In the genomic region with DNA sequence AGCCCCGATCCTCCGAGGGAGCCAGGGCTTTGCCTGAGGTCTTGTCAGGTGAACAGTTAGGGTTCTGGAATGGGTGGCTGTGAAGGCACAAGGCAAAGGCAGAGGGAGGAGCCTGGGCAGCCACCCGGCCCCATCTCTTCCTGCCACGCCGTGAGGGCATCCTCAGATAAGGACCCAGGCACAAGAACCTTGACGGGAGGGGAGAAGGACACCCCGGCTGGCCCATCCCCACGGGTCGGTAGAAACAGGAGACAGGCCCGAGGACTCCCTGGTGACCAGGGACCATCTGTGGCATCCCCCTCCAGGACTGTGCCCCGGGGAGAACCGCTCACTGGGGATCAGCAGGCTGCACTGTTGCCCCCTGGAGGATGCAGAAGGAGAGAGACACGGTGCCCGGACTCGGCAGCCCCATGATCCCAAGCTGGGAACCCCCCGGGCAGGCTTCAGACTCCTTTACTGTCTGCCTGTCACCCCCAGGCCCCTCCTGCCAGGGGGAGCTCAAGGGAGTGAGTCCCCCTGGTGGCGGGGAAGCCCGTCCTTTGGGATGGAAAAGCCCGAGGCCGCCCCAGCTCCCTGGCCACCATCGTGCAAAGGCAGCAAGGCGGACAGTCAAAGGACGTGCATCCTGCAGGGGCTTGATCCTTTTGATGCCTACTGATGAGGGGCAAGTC, we compare ENCODE assay signal across 8 cellular contexts. TPM values are rescaled to one million over a fixed set of nuclear protein-coding genes. Genes with fewer than 3 reads are reported as not detected.
DNase-seq lines count a peak whose midpoint lies in the region; ATAC-seq, FAIRE-seq and TF ChIP-seq lines count a peak whose summit lies in the region.

No MANE protein-coding gene starts in this region.

- H3K9me1 ChIP-seq in keratinocyte (ENCODE audit: control insufficient read depth, extremely low read depth, insufficient read depth, low read length), result no peaks in the 10 kb centered on the region

- ATAC-seq in HG02571 (IDR thresholded peaks at IDR 0.05; ENCODE audit: unreplicated experiment) (peak; percentile 75), RWPE2 (ENCODE audit: low read depth) (peak; percentile 56)
- peak; percentile 80 for ATAC-seq in activated naive CD8-positive, alpha-beta T cell treated with anti-CD3 and anti-CD28 coated beads, Interleukin-2, amount 10 ng/mL, durations not matched to agents 7 days and 5 days (ENCODE audit: low read depth)

- no peak overlapping the region for H2AFZ ChIP-seq in keratinocyte (ENCODE audit: control insufficient read depth, low read length)

- H3K27me3 ChIP-seq in RWPE2 (ENCODE audit: insufficient read depth, poor library complexity, severe bottlenecking), result no peaks in the 10 kb centered on the region
- peaks cover 6% of the 10 kb centered on the region for H3K27me3 ChIP-seq in keratinocyte (ENCODE audit: control insufficient read depth, extremely low read depth, insufficient read depth, low read length)

- H3K36me3 Mint-ChIP-seq in activated naive CD8-positive, alpha-beta T cell treated with anti-CD3 and anti-CD28 coated beads, Interleukin-2, amount 10 ng/mL, durations not matched to agents 7 days and 5 days, result no peaks in the 10 kb centered on the region

- H3K4me3 ChIP-seq in GM12864 (ENCODE audit: low read depth, low read length) (no peak overlapping the region), RWPE2 (ENCODE audit: severe bottlenecking) (no peak overlapping the region), keratinocyte (ENCODE audit: control insufficient read depth in 2 of 3, extremely low read depth in 1 of 3, insufficient read depth in 2 of 3, low read depth in 1 of 3, low read length in 3 of 3) (no peak overlapping the region)

- H3K79me2 ChIP-seq in keratinocyte (ENCODE audit: control insufficient read depth, insufficient read depth, low read length), result no peaks in the 10 kb centered on the region

- H3K9ac ChIP-seq in keratinocyte (ENCODE audit: control insufficient read depth, extremely low read depth, insufficient read depth, low read length), result no peak overlapping the region

- FAIRE-seq in keratinocyte (lab: Jason Lieb, UNC), result no peak

- DNase-seq in GM12864 (ENCODE audit: low read depth) (no peak), RWPE2 (ENCODE audit: low spot score) (peak; percentile 74), keratinocyte (ENCODE audit: low read depth, low spot score) (no peak), SW 1271 (lab: John Stamatoyannopoulos, UW) (no peak), COLO668 (lab: John Stamatoyannopoulos, UW; ENCODE audit: unreplicated experiment) (no peak)
- DNase-seq in activated naive CD8-positive, alpha-beta T cell treated with anti-CD3 and anti-CD28 coated beads, Interleukin-2, amount 10 ng/mL, durations not matched to agents 7 days and 5 days, result peak; percentile 64
- peak; percentile 12 to 39 (median 36) for DNase-seq in stimulated activated CD4-positive, alpha-beta T cell treated with anti-CD3 and anti-CD28 coated beads, TNF-alpha, amount 100 ng/mL, for 48 hours (ENCODE audit: low read depth in 3 of 3)

- dilution Hi-C loops in keratinocyte (cut with MboI; ENCODE audit: extremely low pct_ligation_motif_present, low sequenced_read_pairs), result no loop called here

- no peak overlapping the region for H3K4me2 ChIP-seq in keratinocyte (ENCODE audit: control insufficient read depth, extremely low read depth, insufficient read depth, low read depth, low read length)

- peaks cover 10% of the 10 kb centered on the region for H3K27me3 Mint-ChIP-seq in activated naive CD8-positive, alpha-beta T cell treated with anti-CD3 and anti-CD28 coated beads, Interleukin-2, amount 10 ng/mL, durations not matched to agents 7 days and 5 days

- POLR2A ChIA-PET in activated naive CD8-positive, alpha-beta T cell treated with anti-CD3 and anti-CD28 coated beads, Interleukin-2, amount 10 ng/mL, durations not matched to agents 7 days and 5 days (lab: Charles Lee), result interaction anchor here (2.0 kb wide), 1 partner anchor 207 kb away, joined by 12 read pairs; a partner anchor contains a TSS

- H3K9me3 ChIP-seq in RWPE2 (ENCODE audit: severe bottlenecking), result no peaks in the 10 kb centered on the region
- H3K9me3 ChIP-seq in keratinocyte (ENCODE audit: control insufficient read depth, low read depth, low read length), result no peaks in the 10 kb centered on the region

- TF ChIP-seq CTCF in GM12864 (IDR thresholded peaks at IDR 0.05; ENCODE audit: low read depth, low read length, missing control alignments), result peak; percentile 52
- peak; percentile 72 for TF ChIP-seq CTCF in RWPE2 (IDR thresholded peaks at IDR 0.05; ENCODE audit: poor library complexity, severe bottlenecking)
- peak; percentile 41 to 69 (median 61) for TF ChIP-seq CTCF in keratinocyte (optimal IDR thresholded peaks at IDR 0.05 in 1 of 3, IDR thresholded peaks at IDR 0.05 in 1 of 3, conservative IDR thresholded peaks at IDR 0.05 in 1 of 3; ENCODE audit: extremely low read depth in 1 of 3, insufficient read depth in 2 of 3, low read length in 3 of 3)

- H3K36me3 ChIP-seq in RWPE2 (ENCODE audit: low read depth) (no peaks in the 10 kb centered on the region), keratinocyte (ENCODE audit: control insufficient read depth in 2 of 2, extremely low read depth in 1 of 2, insufficient read depth in 2 of 2, low read length in 2 of 2) (no peaks in the 10 kb centered on the region)

- H3K4me1 ChIP-seq in RWPE2 (ENCODE audit: insufficient read depth, poor library complexity, severe bottlenecking), result no peaks in the 10 kb centered on the region
- H3K4me1 ChIP-seq in keratinocyte (ENCODE audit: control insufficient read depth, extremely low read depth, insufficient read depth, low read length), result peaks cover 5% of the 10 kb centered on the region

- peak overlapping the region; percentile 46 for H3K27ac Mint-ChIP-seq in activated naive CD8-positive, alpha-beta T cell treated with anti-CD3 and anti-CD28 coated beads, Interleukin-2, amount 10 ng/mL, durations not matched to agents 7 days and 5 days

- H3K4me3 Mint-ChIP-seq in activated naive CD8-positive, alpha-beta T cell treated with anti-CD3 and anti-CD28 coated beads, Interleukin-2, amount 10 ng/mL, durations not matched to agents 7 days and 5 days, result peak overlapping the region; percentile 68

- no peak overlapping the region for H3K27ac ChIP-seq in RWPE2 (ENCODE audit: poor library complexity, severe bottlenecking)
- H3K27ac ChIP-seq in keratinocyte (ENCODE audit: control insufficient read depth, insufficient read depth, low read length), result no peak overlapping the region

- no peaks in the 10 kb centered on the region for H3K9me3 Mint-ChIP-seq in activated naive CD8-positive, alpha-beta T cell treated with anti-CD3 and anti-CD28 coated beads, Interleukin-2, amount 10 ng/mL, durations not matched to agents 7 days and 5 days

- no peaks in the 10 kb centered on the region for H4K20me1 ChIP-seq in keratinocyte (ENCODE audit: control insufficient read depth, extremely low read depth, insufficient read depth, low read length)

- H3K4me1 Mint-ChIP-seq in activated naive CD8-positive, alpha-beta T cell treated with anti-CD3 and anti-CD28 coated beads, Interleukin-2, amount 10 ng/mL, durations not matched to agents 7 days and 5 days, result peaks cover 24% of the 10 kb centered on the region

RNA-seq across cellular contexts. Expression of a gene that starts 12.3 kb away (rescaled TPM):
- total RNA-seq in activated naive CD8-positive, alpha-beta T cell treated with anti-CD3 and anti-CD28 coated beads, Interleukin-2, amount 10 ng/mL, durations not matched to agents 7 days and 5 days, result 1 to 10 TPM; 1.4 to 2.1 TPM
- 3.1 to 4.4 TPM (median 3.5 TPM) in 3 replicates for polyA plus RNA-seq in keratinocyte
- 8.9 TPM for polyA plus RNA-seq in keratinocyte (2011; ENCODE audit: low read depth)
- 3.7 and 3.8 TPM in 2 replicates for polyA plus RNA-seq in keratinocyte (2011; cell fraction: cytosol; rRNA removed)
- polyA plus RNA-seq in keratinocyte (2011; cell fraction: nucleus; rRNA removed), result 7.4 and 8.7 TPM in 2 replicates
- polyA plus RNA-seq in keratinocyte (2012; ENCODE audit: low replicate concordance), result 2.6 and 16.5 TPM in 2 replicates
- 5.8 to 18.3 TPM (median 7.7 TPM) in 3 replicates for polyA minus RNA-seq in keratinocyte
- 9.4 TPM for polyA minus RNA-seq in keratinocyte (2011; cell fraction: cytosol; rRNA and poly(A)+ RNA removed)
- polyA minus RNA-seq in keratinocyte (2011; cell fraction: nucleus; rRNA and poly(A)+ RNA removed), result 15.8 and 19.9 TPM in 2 replicates

Comparison
In these comparisons a context has a peak if more than half of its experiments do, and no peak if none do; other contexts are left out.
1. DNase-seq: peak in RWPE2 (single experiment), activated naive CD8-positive, alpha-beta T cell treated with anti-CD3 and anti-CD28 coated beads, Interleukin-2, amount 10 ng/mL, durations not matched to agents 7 days and 5 days (single experiment) and stimulated activated CD4-positive, alpha-beta T cell treated with anti-CD3 and anti-CD28 coated beads, TNF-alpha, amount 100 ng/mL, for 48 hours (3 of 3); none in GM12864 (single experiment), keratinocyte (single experiment), SW 1271 (0 of 2) and COLO668 (single experiment).
2. Peak in every context shown above with its lines, with median percentiles within 50 percentile points of each other: CTCF ChIP-seq and ATAC-seq.